Comparison of ENCODE assay signal across 22 cellular contexts in genomic region chr18:54802686-54803395, GRCh38. TPM values are rescaled to one million over a fixed set of nuclear protein-coding genes. Genes with fewer than 3 reads are reported as not detected.
"Had no signal": no experiment of that assay in that cellular context is flagged by ENCODE, and none has a peak within 500 bp of the region (broad histone marks: within the 10 kb centered on the region; RNA-seq: fewer than 3 reads in every experiment).

No MANE protein-coding gene starts in this region.

- ATAC-seq: effector memory CD8-positive, alpha-beta T cell; gastrocnemius medialis; naive thymus-derived CD4-positive, alpha-beta T cell; sciatic nerve; stimulated activated effector memory CD8-positive, alpha-beta T cell treated with anti-CD3 and anti-CD28 coated beads, Interleukin-12 subunit alpha, Interleukin-12 subunit beta, amount 100 ng/mL, for 72 hours had no signal

- H3K79me2 ChIP-seq: parathyroid adenoma had no signal

- H3K4me2 ChIP-seq: neural progenitor cell had no signal

- H3K27me3 ChIP-seq: gastrocnemius medialis, neural progenitor cell, stomach, thyroid gland, vagina had no signal

- H3K4me1 ChIP-seq: gastrocnemius medialis, neural progenitor cell, parathyroid adenoma, thyroid gland, vagina had no signal

- H3K9ac ChIP-seq: neural progenitor cell, parathyroid adenoma had no signal

- H3K9me3 ChIP-seq: gastrocnemius medialis, stomach, thyroid gland, vagina had no signal

- H2AFZ ChIP-seq: neural progenitor cell, parathyroid adenoma had no signal

- FAIRE-seq: endometrium, kidney had no signal

- H3K4me3 ChIP-seq: gastrocnemius medialis, lung, neural progenitor cell, stomach, thyroid gland, vagina had no signal

- H3K27ac ChIP-seq: gastrocnemius medialis, neural progenitor cell, parathyroid adenoma, stomach, thyroid gland, vagina had no signal

- DNase-seq: cortex of kidney; effector memory CD8-positive, alpha-beta T cell; foreskin fibroblast; gastrocnemius medialis; head of caudate nucleus; kidney; mesendoderm; midbrain; naive thymus-derived CD4-positive, alpha-beta T cell; stimulated activated CD4-positive, alpha-beta T cell treated with anti-CD3 and anti-CD28 coated beads, Interleukin-2, amount 100 ng/mL, for 24 hours; stimulated activated CD4-positive, alpha-beta T cell treated with anti-CD3 and anti-CD28 coated beads, Interleukin-4, amount 100 ng/mL, for 24 hours; stimulated activated naive CD4-positive, alpha-beta T cell treated with Interleukin-2 at 50 U/mL for 16 hours; stomach; thyroid gland had no signal

- H3K36me3 ChIP-seq: gastrocnemius medialis, neural progenitor cell, stomach, thyroid gland, vagina had no signal

RNA-seq across cellular contexts. Expression of gene RAB27B, which starts 25.4 kb away (rescaled TPM):
- total RNA-seq: dermis microvascular lymphatic vessel endothelial cell had no signal
